Comparison of ENCODE assay signal across 17 cellular contexts in genomic region chr22:48808038-48808960, GRCh38.
DNase-seq lines count a peak whose midpoint lies in the region; TF ChIP-seq lines count a peak whose summit lies in the region.
"Had no signal": no experiment of that assay in that cellular context is flagged by ENCODE, and none has a peak within 500 bp of the region (broad histone marks: within the 10 kb centered on the region; RNA-seq: fewer than 3 reads in every experiment).

No MANE protein-coding gene starts in this region.

- H3K4me1 ChIP-seq in left ventricle myocardium inferior, result no peaks in the 10 kb centered on the region
- no peaks in the 10 kb centered on the region for H3K4me1 ChIP-seq in spleen
- H3K4me1 ChIP-seq: BE2C, HAP-1 had no signal

- peaks cover 41% of the 10 kb centered on the region for H3K27me3 ChIP-seq in left ventricle myocardium inferior (ENCODE audit: low read depth)
- peaks cover 0 to 36% (median 0%) of the 10 kb centered on the region in 7 donors for H3K27me3 ChIP-seq in spleen (replicated peaks in 1 of 7)
- H3K27me3 ChIP-seq: BE2C; BLaER1 treated with 17β-estradiol and CSF1 and Interleukin-3, amounts not matched to agents 10 nM and 100 nM had no signal

- no peak overlapping the region for H3K4me3 ChIP-seq in left ventricle myocardium inferior
- no peak overlapping the region for H3K4me3 ChIP-seq in spleen
- H3K4me3 ChIP-seq: BLaER1 treated with 17β-estradiol and CSF1 and Interleukin-3, amounts not matched to agents 10 nM and 100 nM; HAP-1 had no signal

- no peak for TF ChIP-seq CTCF in left ventricle myocardium inferior (IDR thresholded peaks at IDR 0.05; ENCODE audit: borderline replicate concordance)
- TF ChIP-seq CTCF in spleen (IDR thresholded peaks at IDR 0.05 in 8 of 11, conservative IDR thresholded peaks at IDR 0.05 in 3 of 11), result no peak

- intact Hi-C loops in cardiac septum (cut with DNase I) (no loop called here), left ventricle myocardium inferior (cut with micrococcal nuclease) (no loop called here), spleen (cut with DNase I; ENCODE audit: low total_unique reads) (no loop called here)

- WGBS in spleen, 5 donors, result 71 to 99% (median 83%) methylated on average over 4 to 7 of the region's 7 CpGs

- H3K36me3 ChIP-seq in left ventricle myocardium inferior, result no peaks in the 10 kb centered on the region
- no peaks in the 10 kb centered on the region for H3K36me3 ChIP-seq in spleen
- H3K36me3 ChIP-seq: BE2C; BLaER1 treated with 17β-estradiol and CSF1 and Interleukin-3, amounts not matched to agents 10 nM and 100 nM; HAP-1 had no signal

- no peak for TF ChIP-seq POLR2A in spleen (IDR thresholded peaks at IDR 0.05)

- H3K27ac ChIP-seq in left ventricle myocardium inferior (replicated peaks), result no peak overlapping the region
- H3K27ac ChIP-seq in spleen, result no peak overlapping the region
- H3K27ac ChIP-seq: 22Rv1; BLaER1 treated with 17β-estradiol and CSF1 and Interleukin-3, amounts not matched to agents 10 nM and 100 nM had no signal

- DNase-seq in cardiac septum (ENCODE audit: low spot score) (peak; percentile 43), left ventricle myocardium inferior (no peak), islet precursor cell (peak; percentile 35), spleen (peak; percentile 47), retina (no peak), NCI-H1092 treated with DMSO at 0.1 percent for 48 hours (lab: John Stamatoyannopoulos, UW) (no peak)
- DNase-seq: BE2C; CD4-positive, alpha-beta T cell; CD8-positive, alpha-beta memory T cell; DMS 273 treated with DMSO at 0.1 percent for 48 hours; DMS79; EL; GF-D8; GOT3 had no signal

- H3K9me3 ChIP-seq in left ventricle myocardium inferior (replicated peaks), result no peaks in the 10 kb centered on the region
- no peaks in the 10 kb centered on the region for H3K9me3 ChIP-seq in spleen
- H3K9me3 ChIP-seq: BE2C; BLaER1 treated with 17β-estradiol and CSF1 and Interleukin-3, amounts not matched to agents 10 nM and 100 nM; HAP-1 had no signal

Comparison
In these comparisons a context has a peak if more than half of its experiments do, and no peak if none do; other contexts are left out.
1. DNase-seq: peak in cardiac septum (single experiment), islet precursor cell (single experiment) and spleen (single experiment); none in left ventricle myocardium inferior (single experiment), retina (single experiment) and NCI-H1092 treated with DMSO at 0.1 percent for 48 hours (single experiment).